Comparison of ENCODE assay signal across 1 cellular context in the genomic region with DNA sequence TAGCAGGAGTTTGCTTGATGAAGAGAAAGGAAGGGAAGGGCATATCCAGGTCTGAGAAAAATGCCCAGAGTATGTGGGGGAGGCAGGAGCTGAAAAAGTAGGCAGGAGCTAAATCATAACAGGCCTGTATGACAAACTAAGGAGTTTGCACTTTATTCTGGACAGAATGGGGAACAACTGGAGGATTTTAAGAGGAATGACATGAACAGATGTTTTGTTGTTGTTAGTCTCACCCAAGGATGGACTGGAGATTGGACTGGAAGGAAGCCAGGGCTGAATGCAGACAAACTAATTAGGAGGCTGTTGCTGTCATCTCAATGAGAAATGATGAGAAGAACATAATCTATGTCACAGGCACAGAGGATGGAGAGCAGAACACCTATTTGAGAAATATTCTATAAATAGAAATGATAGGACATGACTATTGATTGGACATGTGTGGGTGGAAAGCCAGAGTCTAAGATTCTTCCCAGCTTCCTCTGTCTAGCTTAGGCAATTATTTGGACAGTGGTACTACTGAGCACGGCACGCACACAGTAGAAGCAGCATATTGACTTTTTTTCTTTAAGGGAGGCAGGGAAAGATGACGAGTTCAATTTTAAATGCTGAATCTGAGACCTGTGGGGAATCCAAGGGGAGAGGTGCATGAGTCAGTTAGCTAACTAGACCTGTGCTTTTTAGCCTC.
TF ChIP-seq lines count a peak whose summit lies in the region.

No MANE protein-coding gene starts in this region.

TF ChIP-seq in GM12878, 131 proteins besides CTCF, POLR2A, EP300 and RAD21 (continued from another document):
- TF ChIP-seq CEBPZ (IDR thresholded peaks at IDR 0.05; ENCODE audit: low read depth, low read length), result no peak
- TF ChIP-seq SUPT20H (IDR thresholded peaks at IDR 0.05; ENCODE audit: borderline replicate concordance, control insufficient read depth, low read depth, low read length), result no peak
- TF ChIP-seq, protein P1, sequence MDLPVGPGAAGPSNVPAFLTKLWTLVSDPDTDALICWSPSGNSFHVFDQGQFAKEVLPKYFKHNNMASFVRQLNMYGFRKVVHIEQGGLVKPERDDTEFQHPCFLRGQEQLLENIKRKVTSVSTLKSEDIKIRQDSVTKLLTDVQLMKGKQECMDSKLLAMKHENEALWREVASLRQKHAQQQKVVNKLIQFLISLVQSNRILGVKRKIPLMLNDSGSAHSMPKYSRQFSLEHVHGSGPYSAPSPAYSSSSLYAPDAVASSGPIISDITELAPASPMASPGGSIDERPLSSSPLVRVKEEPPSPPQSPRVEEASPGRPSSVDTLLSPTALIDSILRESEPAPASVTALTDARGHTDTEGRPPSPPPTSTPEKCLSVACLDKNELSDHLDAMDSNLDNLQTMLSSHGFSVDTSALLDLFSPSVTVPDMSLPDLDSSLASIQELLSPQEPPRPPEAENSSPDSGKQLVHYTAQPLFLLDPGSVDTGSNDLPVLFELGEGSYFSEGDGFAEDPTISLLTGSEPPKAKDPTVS (IDR thresholded peaks at IDR 0.05; ENCODE audit: low read depth, low read length), result no peak
- TF ChIP-seq MTA3 (IDR thresholded peaks at IDR 0.05; ENCODE audit: borderline replicate concordance, low read length), result no peak
- TF ChIP-seq, protein P2, sequence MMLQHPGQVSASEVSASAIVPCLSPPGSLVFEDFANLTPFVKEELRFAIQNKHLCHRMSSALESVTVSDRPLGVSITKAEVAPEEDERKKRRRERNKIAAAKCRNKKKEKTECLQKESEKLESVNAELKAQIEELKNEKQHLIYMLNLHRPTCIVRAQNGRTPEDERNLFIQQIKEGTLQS (IDR thresholded peaks at IDR 0.05; ENCODE audit: borderline replicate concordance, extremely low read depth, low read depth, low read length), result no peak
- no peak for TF ChIP-seq ZBTB40 (IDR thresholded peaks at IDR 0.05; ENCODE audit: borderline replicate concordance)
- TF ChIP-seq CEBPB (IDR thresholded peaks at IDR 0.05; ENCODE audit: borderline replicate concordance in 1 of 2, low read depth in 2 of 2, low read length in 2 of 2), result no peak
- TF ChIP-seq, protein P3, sequence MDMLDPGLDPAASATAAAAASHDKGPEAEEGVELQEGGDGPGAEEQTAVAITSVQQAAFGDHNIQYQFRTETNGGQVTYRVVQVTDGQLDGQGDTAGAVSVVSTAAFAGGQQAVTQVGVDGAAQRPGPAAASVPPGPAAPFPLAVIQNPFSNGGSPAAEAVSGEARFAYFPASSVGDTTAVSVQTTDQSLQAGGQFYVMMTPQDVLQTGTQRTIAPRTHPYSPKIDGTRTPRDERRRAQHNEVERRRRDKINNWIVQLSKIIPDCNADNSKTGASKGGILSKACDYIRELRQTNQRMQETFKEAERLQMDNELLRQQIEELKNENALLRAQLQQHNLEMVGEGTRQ (IDR thresholded peaks at IDR 0.05; ENCODE audit: borderline replicate concordance, low read depth, low read length), result no peak
- TF ChIP-seq, protein P4, sequence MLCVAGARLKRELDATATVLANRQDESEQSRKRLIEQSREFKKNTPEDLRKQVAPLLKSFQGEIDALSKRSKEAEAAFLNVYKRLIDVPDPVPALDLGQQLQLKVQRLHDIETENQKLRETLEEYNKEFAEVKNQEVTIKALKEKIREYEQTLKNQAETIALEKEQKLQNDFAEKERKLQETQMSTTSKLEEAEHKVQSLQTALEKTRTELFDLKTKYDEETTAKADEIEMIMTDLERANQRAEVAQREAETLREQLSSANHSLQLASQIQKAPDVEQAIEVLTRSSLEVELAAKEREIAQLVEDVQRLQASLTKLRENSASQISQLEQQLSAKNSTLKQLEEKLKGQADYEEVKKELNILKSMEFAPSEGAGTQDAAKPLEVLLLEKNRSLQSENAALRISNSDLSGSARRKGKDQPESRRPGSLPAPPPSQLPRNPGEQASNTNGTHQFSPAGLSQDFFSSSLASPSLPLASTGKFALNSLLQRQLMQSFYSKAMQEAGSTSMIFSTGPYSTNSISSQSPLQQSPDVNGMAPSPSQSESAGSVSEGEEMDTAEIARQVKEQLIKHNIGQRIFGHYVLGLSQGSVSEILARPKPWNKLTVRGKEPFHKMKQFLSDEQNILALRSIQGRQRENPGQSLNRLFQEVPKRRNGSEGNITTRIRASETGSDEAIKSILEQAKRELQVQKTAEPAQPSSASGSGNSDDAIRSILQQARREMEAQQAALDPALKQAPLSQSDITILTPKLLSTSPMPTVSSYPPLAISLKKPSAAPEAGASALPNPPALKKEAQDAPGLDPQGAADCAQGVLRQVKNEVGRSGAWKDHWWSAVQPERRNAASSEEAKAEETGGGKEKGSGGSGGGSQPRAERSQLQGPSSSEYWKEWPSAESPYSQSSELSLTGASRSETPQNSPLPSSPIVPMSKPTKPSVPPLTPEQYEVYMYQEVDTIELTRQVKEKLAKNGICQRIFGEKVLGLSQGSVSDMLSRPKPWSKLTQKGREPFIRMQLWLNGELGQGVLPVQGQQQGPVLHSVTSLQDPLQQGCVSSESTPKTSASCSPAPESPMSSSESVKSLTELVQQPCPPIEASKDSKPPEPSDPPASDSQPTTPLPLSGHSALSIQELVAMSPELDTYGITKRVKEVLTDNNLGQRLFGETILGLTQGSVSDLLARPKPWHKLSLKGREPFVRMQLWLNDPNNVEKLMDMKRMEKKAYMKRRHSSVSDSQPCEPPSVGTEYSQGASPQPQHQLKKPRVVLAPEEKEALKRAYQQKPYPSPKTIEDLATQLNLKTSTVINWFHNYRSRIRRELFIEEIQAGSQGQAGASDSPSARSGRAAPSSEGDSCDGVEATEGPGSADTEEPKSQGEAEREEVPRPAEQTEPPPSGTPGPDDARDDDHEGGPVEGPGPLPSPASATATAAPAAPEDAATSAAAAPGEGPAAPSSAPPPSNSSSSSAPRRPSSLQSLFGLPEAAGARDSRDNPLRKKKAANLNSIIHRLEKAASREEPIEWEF (IDR thresholded peaks at IDR 0.05; ENCODE audit: insufficient replicate concordance, low read depth, low read length), result no peak
- TF ChIP-seq ATF7 (IDR thresholded peaks at IDR 0.05; ENCODE audit: low read depth), result no peak
- TF ChIP-seq PAX5 (IDR thresholded peaks at IDR 0.05; ENCODE audit: borderline replicate concordance, low read depth, low read length), result no peak
- no peak for TF ChIP-seq WRNIP1 (IDR thresholded peaks at IDR 0.05; ENCODE audit: borderline replicate concordance, low read depth, low read length)
- TF ChIP-seq PRDM15 (CRISPR knock-in tag; IDR thresholded peaks at IDR 0.05), result no peak
- TF ChIP-seq SMC3 (IDR thresholded peaks at IDR 0.05; ENCODE audit: borderline replicate concordance, low read length), result no peak
- no peak for TF ChIP-seq ZNF384 (IDR thresholded peaks at IDR 0.05; ENCODE audit: borderline replicate concordance, low read depth, low read length)
- TF ChIP-seq TCF7 (IDR thresholded peaks at IDR 0.05; ENCODE audit: borderline replicate concordance), result no peak
- TF ChIP-seq GATAD2B (conservative IDR thresholded peaks at IDR 0.05; ENCODE audit: low read depth), result no peak
- TF ChIP-seq, protein P5, sequence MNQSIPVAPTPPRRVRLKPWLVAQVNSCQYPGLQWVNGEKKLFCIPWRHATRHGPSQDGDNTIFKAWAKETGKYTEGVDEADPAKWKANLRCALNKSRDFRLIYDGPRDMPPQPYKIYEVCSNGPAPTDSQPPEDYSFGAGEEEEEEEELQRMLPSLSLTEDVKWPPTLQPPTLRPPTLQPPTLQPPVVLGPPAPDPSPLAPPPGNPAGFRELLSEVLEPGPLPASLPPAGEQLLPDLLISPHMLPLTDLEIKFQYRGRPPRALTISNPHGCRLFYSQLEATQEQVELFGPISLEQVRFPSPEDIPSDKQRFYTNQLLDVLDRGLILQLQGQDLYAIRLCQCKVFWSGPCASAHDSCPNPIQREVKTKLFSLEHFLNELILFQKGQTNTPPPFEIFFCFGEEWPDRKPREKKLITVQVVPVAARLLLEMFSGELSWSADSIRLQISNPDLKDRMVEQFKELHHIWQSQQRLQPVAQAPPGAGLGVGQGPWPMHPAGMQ (IDR thresholded peaks at IDR 0.05; ENCODE audit: borderline replicate concordance), result no peak
